ENCODE assay signal across 11 cellular contexts in the genomic region with DNA sequence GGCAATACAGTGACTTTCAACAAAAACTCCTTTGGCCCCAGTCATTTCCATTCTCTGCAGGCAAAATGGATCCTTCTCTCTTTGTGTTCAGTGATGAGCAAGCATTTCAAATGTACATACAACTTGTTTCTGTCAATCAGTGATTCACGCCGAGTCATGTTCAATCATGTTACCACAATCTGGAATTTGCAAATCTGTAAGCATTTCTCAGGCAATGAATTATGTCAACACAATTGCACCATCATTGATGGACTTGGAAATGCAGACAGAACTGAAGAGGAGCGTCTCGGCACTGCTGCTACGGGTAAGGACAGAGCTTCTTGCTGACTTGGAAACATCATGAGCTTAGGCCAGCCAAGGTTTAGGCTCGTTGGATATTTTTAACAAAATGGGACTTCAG.
DNase-seq lines count a peak whose midpoint lies in the region; TF ChIP-seq lines count a peak whose summit lies in the region.
"Had no signal": no experiment of that assay in that cellular context is flagged by ENCODE, and none has a peak within 500 bp of the region (broad histone marks: within the 10 kb centered on the region; RNA-seq: fewer than 3 reads in every experiment).

No MANE protein-coding gene starts in this region.

- CTCF ChIA-PET in MCF 10A (lab: Yijun Ruan, JAX), result interaction anchor here (0.6 to 3.5 kb wide), 8 partner anchors 9 to 330 kb away, joined by 3 to 33 read pairs (median 3); no protein-coding TSS in a partner anchor

- POLR2A ChIA-PET in MCF 10A (lab: Yijun Ruan, JAX), result interaction anchor here (0.5 to 4.8 kb wide), 16 partner anchors 11 to 1985 kb away, joined by 3 to 38 read pairs (median 4); no protein-coding TSS in a partner anchor

- peaks cover 10% of the 10 kb centered on the region for H3K9me3 Mint-ChIP-seq in MCF 10A (ENCODE audit: unreplicated experiment)
- H3K9me3 Mint-ChIP-seq in activated T-cell treated with anti-CD3 and anti-CD28 coated beads, Interleukin-2, amount 50 U/mL, for 24 hours, result no peaks in the 10 kb centered on the region

- intact Hi-C loops in MCF 10A (cut with micrococcal nuclease) (loop anchor here (10.0 kb wide), 1 partner anchor 518 kb away; no protein-coding TSS in a partner anchor), breast epithelium (cut with DNase I; ENCODE audit: low total_unique reads) (no loop called here), ascending aorta (cut with DNase I) (no loop called here)

- H3K27ac ChIP-seq in breast epithelium (no peak overlapping the region), SJSA1 (peak overlapping the region; percentile 71), ascending aorta (no peak overlapping the region)

- no peaks in the 10 kb centered on the region for H3K36me3 Mint-ChIP-seq in MCF 10A (ENCODE audit: insufficient read depth, unreplicated experiment)
- no peaks in the 10 kb centered on the region for H3K36me3 Mint-ChIP-seq in activated T-cell treated with anti-CD3 and anti-CD28 coated beads, Interleukin-2, amount 50 U/mL, for 24 hours (ENCODE audit: low read depth)
- H3K36me3 Mint-ChIP-seq: CD4-positive, CD25-positive, alpha-beta regulatory T cell had no signal

- no TSS peak for BruUV-seq in MCF 10A (replicated peaks; lab: Mats Ljungman, UMichigan)

- peak overlapping the region; percentile 73 for H3K27ac Mint-ChIP-seq in MCF 10A (ENCODE audit: low read depth, unreplicated experiment)
- H3K27ac Mint-ChIP-seq in activated T-cell treated with anti-CD3 and anti-CD28 coated beads, Interleukin-2, amount 50 U/mL, for 24 hours, result no peak overlapping the region
- H3K27ac Mint-ChIP-seq: CD4-positive, CD25-positive, alpha-beta regulatory T cell had no signal

- no peaks in the 10 kb centered on the region for H3K27me3 ChIP-seq in breast epithelium
- H3K27me3 ChIP-seq in SJSA1 (replicated peaks), result no peaks in the 10 kb centered on the region
- H3K27me3 ChIP-seq in ascending aorta, result no peaks in the 10 kb centered on the region

- H3K9me3 ChIP-seq in breast epithelium (no peaks in the 10 kb centered on the region), SJSA1 (replicated peaks) (no peaks in the 10 kb centered on the region; the same call in 1 of the 2 replicates), ascending aorta (peaks cover 0 to 9% of the 10 kb centered on the region in 2 donors)

- no peak for TF ChIP-seq POLR2A in breast epithelium (IDR thresholded peaks at IDR 0.05)

- H3K4me3 Mint-ChIP-seq in MCF 10A (ENCODE audit: unreplicated experiment), result peak overlapping the region; percentile 20
- no peak overlapping the region for H3K4me3 Mint-ChIP-seq in activated T-cell treated with anti-CD3 and anti-CD28 coated beads, Interleukin-2, amount 50 U/mL, for 24 hours
- H3K4me3 Mint-ChIP-seq: CD4-positive, CD25-positive, alpha-beta regulatory T cell had no signal

- peaks cover 17% of the 10 kb centered on the region for H3K4me1 Mint-ChIP-seq in MCF 10A (ENCODE audit: insufficient read depth, unreplicated experiment)
- H3K4me1 Mint-ChIP-seq in activated T-cell treated with anti-CD3 and anti-CD28 coated beads, Interleukin-2, amount 50 U/mL, for 24 hours (ENCODE audit: low read depth), result no peaks in the 10 kb centered on the region
- H3K4me1 Mint-ChIP-seq: CD4-positive, CD25-positive, alpha-beta regulatory T cell had no signal

- H3K4me1 ChIP-seq in breast epithelium (no peaks in the 10 kb centered on the region), SJSA1 (replicated peaks) (peaks cover 29% of the 10 kb centered on the region), ascending aorta (no peaks in the 10 kb centered on the region)

- no peaks in the 10 kb centered on the region for H3K27me3 Mint-ChIP-seq in MCF 10A (ENCODE audit: insufficient read depth, unreplicated experiment)
- H3K27me3 Mint-ChIP-seq in activated T-cell treated with anti-CD3 and anti-CD28 coated beads, Interleukin-2, amount 50 U/mL, for 24 hours, result peaks cover 6% of the 10 kb centered on the region
- H3K27me3 Mint-ChIP-seq: CD4-positive, CD25-positive, alpha-beta regulatory T cell had no signal

- DNase-seq in MCF 10A (ENCODE audit: unreplicated experiment) (peak; percentile 97), breast epithelium (ENCODE audit: low spot score in 2 of 2) (no peak), SJSA1 (ENCODE audit: low read depth in 1 of 2, low spot score in 2 of 2) (peak; percentile 53 to 59), fibroblast of the conjunctiva (ENCODE audit: low read depth) (peak; percentile 68), ascending aorta (ENCODE audit: low spot score in 2 of 2) (no peak), NCI-H1105 treated with DMSO at 0.1 percent for 48 hours (lab: John Stamatoyannopoulos, UW) (no peak), cerebellum (ENCODE audit: low spot score) (no peak)
- no peak for DNase-seq in activated T-cell treated with anti-CD3 and anti-CD28 coated beads, Interleukin-2, amount 50 U/mL, for 24 hours
- DNase-seq: activated effector memory CD4-positive, alpha-beta T cell treated with Interleukin-2 at 50 U/mL for 16 hours; CD4-positive, CD25-positive, alpha-beta regulatory T cell; posterior cingulate gyrus had no signal

- H3K4me3 ChIP-seq in breast epithelium, result no peak overlapping the region
- H3K4me3 ChIP-seq in SJSA1, result no peak overlapping the region
- no peak overlapping the region for H3K4me3 ChIP-seq in ascending aorta

- TF ChIP-seq CTCF in MCF 10A (IDR thresholded peaks at IDR 0.05; ENCODE audit: unreplicated experiment), result no peak
- no peak for TF ChIP-seq CTCF in breast epithelium (IDR thresholded peaks at IDR 0.05)
- no peak for TF ChIP-seq CTCF in ascending aorta (IDR thresholded peaks at IDR 0.05)

- H3K36me3 ChIP-seq in breast epithelium (no peaks in the 10 kb centered on the region), SJSA1 (no peaks in the 10 kb centered on the region), ascending aorta (no peaks in the 10 kb centered on the region)

Comparison
In these comparisons a context has a peak if more than half of its experiments do, and no peak if none do; other contexts are left out.
1. DNase-seq: peak in MCF 10A (single experiment), SJSA1 (2 of 2) and fibroblast of the conjunctiva (single experiment); none in breast epithelium (0 of 2), activated T-cell treated with anti-CD3 and anti-CD28 coated beads, Interleukin-2, amount 50 U/mL, for 24 hours (single experiment), ascending aorta (0 of 2), NCI-H1105 treated with DMSO at 0.1 percent for 48 hours (single experiment) and cerebellum (single experiment).